In the genomic region with DNA sequence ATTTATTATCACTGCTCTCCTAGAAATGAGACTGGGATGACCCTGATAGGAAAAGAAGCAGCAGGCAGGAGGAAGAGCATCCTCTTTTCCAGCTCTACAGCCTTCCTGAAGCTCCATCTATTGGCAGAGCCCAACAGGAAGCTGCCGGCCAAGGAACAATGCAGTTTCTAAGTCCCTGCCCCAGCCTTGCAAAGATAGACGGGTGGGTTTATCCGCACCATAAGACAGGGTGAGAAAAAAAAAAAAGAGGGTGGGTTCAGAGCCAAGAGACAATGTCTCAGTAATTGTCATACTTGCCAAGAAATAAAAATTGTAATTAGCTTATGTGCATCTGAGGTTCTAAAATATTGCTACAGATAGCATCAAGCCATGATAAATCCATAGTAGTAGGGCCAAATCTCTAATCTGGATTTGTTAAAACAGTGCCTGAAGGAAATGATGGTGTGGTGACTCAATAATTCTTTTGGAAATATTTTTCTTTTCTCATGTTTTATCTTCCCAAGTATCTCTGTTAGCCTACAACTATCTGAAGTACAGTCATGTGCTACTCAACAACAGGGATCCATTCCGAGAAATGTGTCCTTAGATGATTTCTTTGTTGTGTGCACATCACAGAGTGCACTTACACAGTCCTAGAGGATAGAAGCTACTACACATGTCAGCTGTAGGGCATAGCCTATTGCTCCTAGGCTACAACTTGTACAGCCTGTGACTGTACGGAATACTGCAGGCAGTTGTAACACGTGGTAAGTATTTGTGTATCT, we compare ENCODE assay signal across 1 cellular context.
TF ChIP-seq lines count a peak whose summit lies in the region.

No MANE protein-coding gene starts in this region.

TF ChIP-seq in endothelial cell of umbilical vein, 7 proteins besides CTCF, POLR2A, EP300 and RAD21 (continued from another document):
- TF ChIP-seq, protein P1, sequence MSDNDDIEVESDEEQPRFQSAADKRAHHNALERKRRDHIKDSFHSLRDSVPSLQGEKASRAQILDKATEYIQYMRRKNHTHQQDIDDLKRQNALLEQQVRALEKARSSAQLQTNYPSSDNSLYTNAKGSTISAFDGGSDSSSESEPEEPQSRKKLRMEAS (IDR thresholded peaks at IDR 0.05; ENCODE audit: insufficient read depth, insufficient read length): no peak
TF ChIP-seq in endothelial cell of umbilical vein: peak in this region for 2.
